Comparison of ENCODE assay signal across 20 cellular contexts in genomic region chr12:42887657-42888056, GRCh38.
A peak's percentile ranks its signal among the peaks of the same experiment; 100 is the strongest.
DNase-seq lines count a peak whose midpoint lies in the region; ATAC-seq, FAIRE-seq and TF ChIP-seq lines count a peak whose summit lies in the region.
"Had no signal": no experiment of that assay in that cellular context is flagged by ENCODE, and none has a peak within 500 bp of the region (broad histone marks: within the 10 kb centered on the region; RNA-seq: fewer than 3 reads in every experiment).

No MANE protein-coding gene starts in this region.

- intact Hi-C loops in PC-3 (cut with micrococcal nuclease) = loop anchor here (2.0 kb wide), 1 partner anchor 71 kb away; no protein-coding TSS in a partner anchor

- TF ChIP-seq EP300 in A549 (IDR thresholded peaks at IDR 0.05) = no peak

- ATAC-seq in A549 (no peak), PC-3 (peak; percentile 90), HG03097 (IDR thresholded peaks at IDR 0.05; ENCODE audit: low FRiP score, unreplicated experiment) (no peak), HG03196 (IDR thresholded peaks at IDR 0.05; ENCODE audit: unreplicated experiment) (no peak)

- TF ChIP-seq RAD21 in A549 (conservative IDR thresholded peaks at IDR 0.05 in 1 of 2, IDR thresholded peaks at IDR 0.05 in 1 of 2) = no peak

- H3K27me3 ChIP-seq in PC-3 (ENCODE audit: low read length) = no peaks in the 10 kb centered on the region
- H3K27me3 ChIP-seq: BLaER1 treated with 17β-estradiol and CSF1 and Interleukin-3, amounts not matched to agents 10 nM and 100 nM; SJCRH30 had no signal

- no peaks in the 10 kb centered on the region for H3K9me2 ChIP-seq in PC-3 (replicated peaks; ENCODE audit: low read length)

- no peaks in the 10 kb centered on the region for H3K36me3 ChIP-seq in PC-3 (ENCODE audit: low read depth, low read length)
- H3K36me3 ChIP-seq: BLaER1 treated with 17β-estradiol and CSF1 and Interleukin-3, amounts not matched to agents 10 nM and 100 nM; SJCRH30 had no signal

- H3K4me1 ChIP-seq in A549 = 0 out of 3 replicates have a peak, but pooled peaks cover 3% of the 10 kb centered on the region
- peaks cover 15% of the 10 kb centered on the region for H3K4me1 ChIP-seq in PC-3 (ENCODE audit: insufficient read depth, low read length)
- H3K4me1 ChIP-seq: BLaER1 treated with 17β-estradiol and CSF1 and Interleukin-3, amounts not matched to agents 10 nM and 100 nM; SJCRH30 had no signal

- H3K79me2 ChIP-seq in PC-3 (ENCODE audit: low read length) = no peaks in the 10 kb centered on the region

- CTCF ChIA-PET in A549 (lab: Yijun Ruan, JAX) = no interaction called here
- CTCF ChIA-PET in PC-3 (lab: Charles Lee) = no interaction called here

- H3F3A ChIP-seq in PC-3 (ENCODE audit: low read length, unreplicated experiment) = no peaks in the 10 kb centered on the region

- H3K4me3 ChIP-seq in A549 (no peak overlapping the region), PC-3 (ENCODE audit: low read length) (no peak overlapping the region)
- H3K4me3 ChIP-seq: BLaER1 treated with 17β-estradiol and CSF1 and Interleukin-3, amounts not matched to agents 10 nM and 100 nM; SJCRH30 had no signal

- H3K9me3 ChIP-seq in A549 (0 out of 3 replicates have a peak, but pooled peaks cover 6% of the 10 kb centered on the region), PC-3 (ENCODE audit: low read length) (no peaks in the 10 kb centered on the region)
- H3K9me3 ChIP-seq: SJCRH30 had no signal

- no peak for DNase-seq in A549 (ENCODE audit: low read depth in 1 of 2, low spot score in 1 of 2)
- DNase-seq in EL = peak; percentile 12
- peak; percentile 68 for DNase-seq in PC-3
- DNase-seq in iris pigment epithelial cell (ENCODE audit: low read depth) = peak; percentile 19
- DNase-seq in SIG-M5 (lab: John Stamatoyannopoulos, UW) = no peak
- DNase-seq: CD8-positive, alpha-beta memory T cell; DMS79; H9; Kasumi-1; NCI-H1105; NCI-H2081; NCI-H2171 treated with DMSO at 0.1 percent for 48 hours; NCI-H446 treated with DMSO at 0.1 percent for 48 hours; NCI-H774; SJCRH30 had no signal

- TF ChIP-seq CTCF in A549 (IDR thresholded peaks at IDR 0.05) (no peak), PC-3 (conservative IDR thresholded peaks at IDR 0.05; ENCODE audit: low read depth, low read length) (no peak)

- no peak for FAIRE-seq in A549 (lab: Jason Lieb, UNC)
- FAIRE-seq: G401.6, HTR-8/SVneo had no signal

- no peak for TF ChIP-seq POLR2A in A549 (IDR thresholded peaks at IDR 0.05; ENCODE audit: low read length)

- no TSS peak for BruUV-seq in PC-3 (replicated peaks; lab: Mats Ljungman, UMichigan)

- H3K27ac ChIP-seq in A549 (no peak overlapping the region), PC-3 (ENCODE audit: low read length) (peak overlapping the region; percentile 57)
- H3K27ac ChIP-seq: BLaER1 treated with 17β-estradiol and CSF1 and Interleukin-3, amounts not matched to agents 10 nM and 100 nM; SJCRH30 had no signal

- H2AFZ ChIP-seq in PC-3 (ENCODE audit: low read length) = peak overlapping the region; percentile 82

- H3K4me2 ChIP-seq in A549 = 0 out of 3 replicates have a peak overlapping the region, but pooled peaks have one; percentile 2
- peak overlapping the region; percentile 21 for H3K4me2 ChIP-seq in PC-3 (ENCODE audit: low read length)
- H3K4me2 ChIP-seq: BLaER1 treated with 17β-estradiol and CSF1 and Interleukin-3, amounts not matched to agents 10 nM and 100 nM had no signal

- no peaks in the 10 kb centered on the region for H4K20me1 ChIP-seq in PC-3 (ENCODE audit: low read length)
- H4K20me1 ChIP-seq: BLaER1 treated with 17β-estradiol and CSF1 and Interleukin-3, amounts not matched to agents 10 nM and 100 nM had no signal

- WGBS in A549 (ENCODE audit: missing lambda C conversion rate) = 0% methylated on average over 1 of the region's 1 CpG

- peak overlapping the region; percentile 24; the same call in 1 of the 2 replicates for H3K9ac ChIP-seq in PC-3 (ENCODE audit: low read length)
- H3K9ac ChIP-seq: BLaER1 treated with 17β-estradiol and CSF1 and Interleukin-3, amounts not matched to agents 10 nM and 100 nM had no signal

- POLR2A ChIA-PET in A549 (lab: Yijun Ruan, JAX) = no interaction called here
- POLR2A ChIA-PET in PC-3 (lab: Charles Lee; ENCODE audit: unreplicated experiment) = no interaction called here

TF ChIP-seq in A549, 52 proteins besides CTCF, POLR2A, EP300 and RAD21:
- TF ChIP-seq RCOR1 (IDR thresholded peaks at IDR 0.05; ENCODE audit: low read depth, low read length) = no peak
- no peak for TF ChIP-seq FOSB (CRISPR knock-in tag; IDR thresholded peaks at IDR 0.05)
- TF ChIP-seq HDAC2 (IDR thresholded peaks at IDR 0.05) = no peak
- no peak for TF ChIP-seq RARB (CRISPR knock-in tag; IDR thresholded peaks at IDR 0.05)
- TF ChIP-seq MAX (IDR thresholded peaks at IDR 0.05) = no peak
- TF ChIP-seq MAFK (IDR thresholded peaks at IDR 0.05; ENCODE audit: partially characterized antibody) = no peak
- TF ChIP-seq HEYL (CRISPR knock-in tag; IDR thresholded peaks at IDR 0.05) = no peak
- TF ChIP-seq EHMT2 (IDR thresholded peaks at IDR 0.05; ENCODE audit: low read depth) = no peak
- TF ChIP-seq PHF8 (IDR thresholded peaks at IDR 0.05; ENCODE audit: borderline replicate concordance, low read depth) = no peak
- no peak for TF ChIP-seq ZC3H11A (IDR thresholded peaks at IDR 0.05)
- no peak for TF ChIP-seq CHD2 (IDR thresholded peaks at IDR 0.05; ENCODE audit: low read length, partially characterized antibody)
- no peak for TF ChIP-seq NPAS2 (CRISPR knock-in tag; IDR thresholded peaks at IDR 0.05; ENCODE audit: borderline replicate concordance)
- TF ChIP-seq TFCP2L1 (CRISPR knock-in tag; IDR thresholded peaks at IDR 0.05) = no peak
- no peak for TF ChIP-seq BHLHE40 (IDR thresholded peaks at IDR 0.05; ENCODE audit: low read depth, low read length)
- TF ChIP-seq CBX2 (IDR thresholded peaks at IDR 0.05; ENCODE audit: borderline replicate concordance, low read depth) = no peak
- no peak for TF ChIP-seq USF2 (IDR thresholded peaks at IDR 0.05)

Comparison
In these comparisons a context has a peak if more than half of its experiments do, and no peak if none do; other contexts are left out.
1. DNase-seq: peak in EL (single experiment), PC-3 (single experiment) and iris pigment epithelial cell (single experiment); none in A549 (0 of 2) and SIG-M5 (single experiment).